Comparison of ENCODE assay signal across 8 cellular contexts in genomic region chr3:4720316-4721075, GRCh38.
DNase-seq lines count a peak whose midpoint lies in the region; ATAC-seq, FAIRE-seq and TF ChIP-seq lines count a peak whose summit lies in the region.

No MANE protein-coding gene starts in this region.

- peak overlapping the region; percentile 40; the same call in 1 of the 2 replicates for H2BK15ac ChIP-seq in H1 (ENCODE audit: low read length)
- H2BK15ac ChIP-seq in mesendoderm (replicated peaks; ENCODE audit: low read depth) = no peak overlapping the region

- H2AK5ac ChIP-seq in H1 (ENCODE audit: low read depth, low read length) = no peak overlapping the region
- H2AK5ac ChIP-seq in mesendoderm (ENCODE audit: low read length) = no peak overlapping the region

- no peaks in the 10 kb centered on the region for H3K23me2 ChIP-seq in H1 (ENCODE audit: low read depth, low read length)

- H3K4me3 ChIP-seq in AG09309 (ENCODE audit: control insufficient read depth, low read depth, low read length) (no peak overlapping the region), H1 (ENCODE audit: extremely low read depth in 1 of 4, insufficient read depth in 2 of 4, low read depth in 3 of 4, low read length in 4 of 4) (no peak overlapping the region; a peak in 2 of 8 replicates), mesendoderm (ENCODE audit: low read length) (no peak overlapping the region)

- DNase-seq in AG09309 (ENCODE audit: low read depth) (peak; percentile 79), SHP77 treated with DMSO at 0.1 percent for 48 hours (lab: John Stamatoyannopoulos, UW) (peak; percentile 2), H1 (ENCODE audit: low read depth in 1 of 2, low spot score in 2 of 2) (peak in 1 of 2 experiments; percentile 52), mesendoderm (peak; percentile 81), HK-2 (ENCODE audit: unreplicated experiment) (no peak), NCI-H1105 treated with DMSO at 0.1 percent for 48 hours (lab: John Stamatoyannopoulos, UW) (no peak)

- H3K56ac ChIP-seq in H1 (replicated peaks; ENCODE audit: insufficient read length, low read depth, low read length) = no peak overlapping the region
- H3K56ac ChIP-seq in mesendoderm (ENCODE audit: low read length) = peak overlapping the region; percentile 51

- peak overlapping the region; percentile 91 for H2BK12ac ChIP-seq in H1 (ENCODE audit: low read depth, low read length)

- no peak overlapping the region for H3K27ac ChIP-seq in H1 (ENCODE audit: low read depth, low read length)
- H3K27ac ChIP-seq in mesendoderm (ENCODE audit: low read depth, low read length) = no peak overlapping the region

- H3K18ac ChIP-seq in H1 (ENCODE audit: extremely low read depth, low read length) = peak overlapping the region; percentile 81; the same call in 1 of the 2 replicates
- H3K18ac ChIP-seq in mesendoderm (ENCODE audit: low read length) = no peak overlapping the region

- H3K79me1 ChIP-seq in H1 (ENCODE audit: low read depth, low read length) = no peaks in the 10 kb centered on the region
- no peaks in the 10 kb centered on the region for H3K79me1 ChIP-seq in mesendoderm (ENCODE audit: low read length)

- peak overlapping the region; percentile 64; the same call in 1 of the 2 replicates for H2BK20ac ChIP-seq in H1 (ENCODE audit: low read length)

- no peaks in the 10 kb centered on the region for H3K27me3 ChIP-seq in H1 (replicated peaks in 1 of 4; ENCODE audit: control insufficient read depth in 3 of 4, extremely low read depth in 1 of 4, insufficient read depth in 3 of 4, low read length in 3 of 4)
- no peaks in the 10 kb centered on the region for H3K27me3 ChIP-seq in mesendoderm (ENCODE audit: insufficient read depth, low read length, poor library complexity)

- H4K8ac ChIP-seq in H1 (ENCODE audit: extremely low read depth, insufficient read depth, low read length) (no peak overlapping the region), mesendoderm (ENCODE audit: low read depth, low read length) (no peak overlapping the region)

- H2BK5ac ChIP-seq in H1 (ENCODE audit: low read depth, low read length) = no peak overlapping the region
- no peak overlapping the region for H2BK5ac ChIP-seq in mesendoderm (ENCODE audit: low read length)

- peak; percentile 82 for FAIRE-seq in H1 (lab: Jason Lieb, UNC)

- H3K79me2 ChIP-seq in H1 (ENCODE audit: control insufficient read depth in 1 of 2, insufficient read depth in 2 of 2, low read length in 2 of 2) (no peaks in the 10 kb centered on the region), mesendoderm (ENCODE audit: control insufficient read depth, insufficient read depth, low read length) (no peaks in the 10 kb centered on the region)

- 0 out of 2 replicates have a peak overlapping the region, but pooled peaks have one; percentile 82 for H2AFZ ChIP-seq in H1 (ENCODE audit: low read length)

- TF ChIP-seq EP300 in H1 (IDR thresholded peaks at IDR 0.05; ENCODE audit: borderline replicate concordance in 1 of 2, low read depth in 2 of 2, low read length in 2 of 2) = no peak

- POLR2A ChIA-PET in H1 (lab: Charles Lee; ENCODE audit: partially characterized antibody) = interaction anchor here (0.9 to 1.3 kb wide), 2 partner anchors 9 to 258 kb away, joined by 3 to 4 read pairs; partner anchors contain the start of gene BHLHE40

- H3K14ac ChIP-seq in H1 (ENCODE audit: insufficient read length) = no peak overlapping the region

- H4K20me1 ChIP-seq in H1 (replicated peaks in 1 of 2; ENCODE audit: control insufficient read depth in 1 of 2, insufficient read depth in 2 of 2, low read length in 2 of 2) = no peaks in the 10 kb centered on the region

- no peak overlapping the region for H3K9ac ChIP-seq in H1 (replicated peaks in 1 of 4; ENCODE audit: extremely low read depth in 1 of 4, low read depth in 3 of 4, low read length in 3 of 4)
- peak overlapping the region; percentile 15 for H3K9ac ChIP-seq in mesendoderm (ENCODE audit: low read length)

- CTCF ChIA-PET in H1 (lab: Charles Lee; ENCODE audit: partially characterized antibody) = interaction anchor here (0.6 to 3.0 kb wide), 72 partner anchors 9 to 601 kb away, joined by 3 to 45 read pairs (median 5); partner anchors contain the start of gene BHLHE40

- H3K4me1 ChIP-seq in H1 (replicated peaks in 1 of 4; ENCODE audit: control insufficient read depth in 3 of 4, insufficient read depth in 4 of 4, low read length in 3 of 4) (peaks cover 3 to 11% (median 6%) of the 10 kb centered on the region in 4 experiments; a peak in 4 of 7 replicates), mesendoderm (ENCODE audit: control insufficient read depth, low read depth, low read length) (peaks cover 3% of the 10 kb centered on the region)

- H3K4me2 ChIP-seq in H1 (ENCODE audit: insufficient read depth in 1 of 2, low read depth in 2 of 2, low read length in 2 of 2) (peak overlapping the region; percentile 14 to 37; a peak in 3 of 4 replicates), mesendoderm (ENCODE audit: low read length) (no peak overlapping the region)

- TF ChIP-seq CTCF in AG09309 (IDR thresholded peaks at IDR 0.05; ENCODE audit: control insufficient read depth, insufficient read depth, low read depth, low read length, missing control alignments) (peak; percentile 40), H1 (IDR thresholded peaks at IDR 0.05; ENCODE audit: control extremely low read depth in 1 of 3, insufficient read depth in 1 of 3, low read depth in 1 of 3, low read length in 3 of 3) (peak; percentile 22 to 60 (median 59))

- no peak overlapping the region for H4K5ac ChIP-seq in H1 (ENCODE audit: insufficient read length, low read depth, low read length)
- no peak overlapping the region for H4K5ac ChIP-seq in mesendoderm (ENCODE audit: low read length)

- no peak overlapping the region for H2BK120ac ChIP-seq in H1 (replicated peaks; ENCODE audit: low read depth, low read length)
- no peak overlapping the region for H2BK120ac ChIP-seq in mesendoderm (ENCODE audit: low read depth, low read length)

- H3K4ac ChIP-seq in H1 (replicated peaks; ENCODE audit: insufficient read length, low read depth, low read length) = no peak overlapping the region
- H3K4ac ChIP-seq in mesendoderm (ENCODE audit: low read depth, low read length) = no peak overlapping the region

- no peak overlapping the region for H3K23ac ChIP-seq in H1 (ENCODE audit: insufficient read length)
- no peak overlapping the region for H3K23ac ChIP-seq in mesendoderm (ENCODE audit: low read length)

- WGBS in H1 (ENCODE audit: extremely low coverage in 1 of 2, insufficient coverage in 1 of 2, insufficient read length in 1 of 2, insufficient replicate concordance in 2 of 2, low coverage in 1 of 2, low lambda C conversion rate in 2 of 2, missing lambda C conversion rate in 1 of 2), 2 experiments = 41% methylated on average over 12 of the region's 12 CpGs; no CpG with 5 or more reads in 1 of the 2 experiments
- no CpG with 5 or more reads among the region's 12 CpGs for WGBS in mesendoderm (ENCODE audit: extremely low coverage, insufficient coverage, low lambda C conversion rate)

- H3K36me3 ChIP-seq in H1 (ENCODE audit: control insufficient read depth in 2 of 4, insufficient read depth in 4 of 4, low read length in 3 of 4) = no peaks in the 10 kb centered on the region
- no peaks in the 10 kb centered on the region for H3K36me3 ChIP-seq in mesendoderm (ENCODE audit: control insufficient read depth, insufficient read depth, low read length)

- TF ChIP-seq RAD21 in H1 (IDR thresholded peaks at IDR 0.05 in 1 of 2, conservative IDR thresholded peaks at IDR 0.05 in 1 of 2; ENCODE audit: low read depth in 2 of 2, low read length in 2 of 2) = peak; percentile 79 to 81

- H4K91ac ChIP-seq in H1 (replicated peaks; ENCODE audit: insufficient read length, low read length) = no peak overlapping the region

- no peak for TF ChIP-seq POLR2A in H1 (IDR thresholded peaks at IDR 0.05; ENCODE audit: control extremely low read depth in 1 of 2, low read depth in 2 of 2, low read length in 2 of 2)

- ATAC-seq in GM21367 (IDR thresholded peaks at IDR 0.05; ENCODE audit: unreplicated experiment) (peak; percentile 64), GM18502 (IDR thresholded peaks at IDR 0.05; ENCODE audit: poor library complexity, unreplicated experiment) (no peak)

- no peaks in the 10 kb centered on the region for H3K9me3 ChIP-seq in H1 (ENCODE audit: insufficient read depth in 2 of 2, low read depth in 1 of 2, low read length in 1 of 2)

TF ChIP-seq in H1, 55 proteins besides CTCF, POLR2A, EP300 and RAD21:
- TF ChIP-seq CEBPB (IDR thresholded peaks at IDR 0.05; ENCODE audit: low read depth, low read length) (peak; percentile 1; the same call in 1 of the 2 replicates), YY1 (IDR thresholded peaks at IDR 0.05; ENCODE audit: low read depth, low read length) (peak; percentile 48; the same call in 1 of the 2 replicates), TEAD4 (IDR thresholded peaks at IDR 0.05; ENCODE audit: low read depth, low read length) (peak; percentile 38; the same call in 1 of the 2 replicates), HDAC6 (IDR thresholded peaks at IDR 0.05; ENCODE audit: low read depth, low read length) (no peak)

Comparison
In these comparisons a context has a peak if more than half of its experiments do, and no peak if none do; other contexts are left out.
1. DNase-seq: peak in AG09309 (single experiment), SHP77 treated with DMSO at 0.1 percent for 48 hours (single experiment) and mesendoderm (single experiment); none in HK-2 (single experiment) and NCI-H1105 treated with DMSO at 0.1 percent for 48 hours (single experiment).